Comparison of ENCODE assay signal across 24 cellular contexts in the genomic region with DNA sequence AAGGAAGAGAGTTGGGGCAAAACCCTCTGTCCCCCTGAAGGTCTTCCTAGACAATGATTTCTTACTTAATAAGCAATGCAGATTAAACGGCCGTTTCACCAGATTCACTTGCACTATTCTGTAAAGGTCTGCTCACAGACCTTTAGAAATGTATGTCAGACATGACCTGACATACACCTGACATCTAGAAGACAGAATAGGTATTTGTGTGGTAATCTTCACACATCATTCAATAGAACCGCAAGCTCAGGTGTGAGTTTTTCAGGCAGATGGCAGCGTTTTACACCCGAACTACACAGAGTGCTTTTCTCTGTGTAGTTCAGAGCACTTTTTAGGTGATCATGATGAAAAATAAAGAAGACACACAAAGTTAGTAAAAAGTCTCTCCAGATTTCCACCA.
DNase-seq lines count a peak whose midpoint lies in the region; ATAC-seq lines count a peak whose summit lies in the region.
"Had no signal": no experiment of that assay in that cellular context is flagged by ENCODE, and none has a peak within 500 bp of the region (broad histone marks: within the 10 kb centered on the region; RNA-seq: fewer than 3 reads in every experiment).

No MANE protein-coding gene starts in this region.

- peaks cover 0 to 10% (median 4%) of the 10 kb centered on the region in 3 experiments for H3K36me3 ChIP-seq in naive thymus-derived CD4-positive, alpha-beta T cell (ENCODE audit: control insufficient read depth in 2 of 3, insufficient read depth in 3 of 3, low read length in 3 of 3)
- H3K36me3 ChIP-seq: heart right ventricle, upper lobe of left lung had no signal

- peak overlapping the region; percentile 68 for H3K27ac Mint-ChIP-seq in activated naive CD4-positive, alpha-beta T cell treated with anti-CD3 and anti-CD28 coated beads, Interleukin-2, amount 50 U/mL, for 24 hours
- H3K27ac Mint-ChIP-seq in activated T-helper 17 cell treated with anti-CD3 and anti-CD28 coated beads, Interleukin-2, amount 50 U/mL, for 72 hours: peak overlapping the region; percentile 60
- H3K27ac Mint-ChIP-seq in naive thymus-derived CD4-positive, alpha-beta T cell: peak overlapping the region in 7 of 9 donors; percentile 28 to 89 (median 78)
- H3K27ac Mint-ChIP-seq: activated CD4-positive, alpha-beta memory T cell treated with anti-CD3 and anti-CD28 coated beads, Interleukin-2, amount 10 ng/mL, durations not matched to agents 7 days and 5 days had no signal

- ATAC-seq in activated T-helper 17 cell treated with anti-CD3 and anti-CD28 coated beads, Interleukin-2, amount 50 U/mL, for 72 hours (replicated peaks): no peak
- peak; percentile 42 for ATAC-seq in naive thymus-derived CD4-positive, alpha-beta T cell
- ATAC-seq in GM21723 (IDR thresholded peaks at IDR 0.05; ENCODE audit: unreplicated experiment) (no peak), HG02973 (IDR thresholded peaks at IDR 0.05; ENCODE audit: unreplicated experiment) (no peak)
- ATAC-seq: esophagus mucosa, heart right ventricle, Right ventricle myocardium inferior had no signal

- CTCF ChIA-PET in naive thymus-derived CD4-positive, alpha-beta T cell (lab: Charles Lee): interaction anchor here (0.6 to 2.3 kb wide), 12 partner anchors 12 to 201 kb away, joined by 3 to 11 read pairs (median 4); no protein-coding TSS in a partner anchor

- no peaks in the 10 kb centered on the region for H3K27me3 ChIP-seq in naive thymus-derived CD4-positive, alpha-beta T cell (ENCODE audit: control insufficient read depth in 2 of 2, insufficient read depth in 2 of 2, low read length in 2 of 2)
- H3K27me3 ChIP-seq: upper lobe of left lung had no signal

- peaks cover 17% of the 10 kb centered on the region for H3K36me3 Mint-ChIP-seq in activated naive CD4-positive, alpha-beta T cell treated with anti-CD3 and anti-CD28 coated beads, Interleukin-2, amount 50 U/mL, for 24 hours
- H3K36me3 Mint-ChIP-seq in activated T-helper 17 cell treated with anti-CD3 and anti-CD28 coated beads, Interleukin-2, amount 50 U/mL, for 72 hours (ENCODE audit: low read depth): peaks cover 59% of the 10 kb centered on the region
- H3K36me3 Mint-ChIP-seq in naive thymus-derived CD4-positive, alpha-beta T cell: peaks cover 7 to 50% (median 32%) of the 10 kb centered on the region in 5 donors

- H3K4me3 Mint-ChIP-seq in activated naive CD4-positive, alpha-beta T cell treated with anti-CD3 and anti-CD28 coated beads, Interleukin-2, amount 50 U/mL, for 24 hours: peak overlapping the region; percentile 42
- H3K4me3 Mint-ChIP-seq in activated T-helper 17 cell treated with anti-CD3 and anti-CD28 coated beads, Interleukin-2, amount 50 U/mL, for 72 hours: peak overlapping the region; percentile 14
- H3K4me3 Mint-ChIP-seq in naive thymus-derived CD4-positive, alpha-beta T cell: peak overlapping the region in 9 of 10 donors; percentile 19 to 70 (median 35)
- H3K4me3 Mint-ChIP-seq: activated CD4-positive, alpha-beta memory T cell treated with anti-CD3 and anti-CD28 coated beads, Interleukin-2, amount 10 ng/mL, durations not matched to agents 7 days and 5 days had no signal

- no peak overlapping the region for H3K4me3 ChIP-seq in naive thymus-derived CD4-positive, alpha-beta T cell (ENCODE audit: low read length)
- H3K4me3 ChIP-seq: heart right ventricle, PC-9, upper lobe of left lung had no signal

- POLR2A ChIA-PET in naive thymus-derived CD4-positive, alpha-beta T cell (lab: Charles Lee): interaction anchor here (1.0 to 5.4 kb wide), 8 partner anchors 13 to 85 kb away, joined by 3 to 42 read pairs (median 5); no protein-coding TSS in a partner anchor

- peaks cover 44 to 58% of the 10 kb centered on the region in 2 donors for H3K4me1 ChIP-seq in naive thymus-derived CD4-positive, alpha-beta T cell (ENCODE audit: control insufficient read depth in 2 of 2, insufficient read depth in 2 of 2, low read length in 2 of 2)
- H3K4me1 ChIP-seq: heart right ventricle, upper lobe of left lung had no signal

- DNase-seq in activated naive CD4-positive, alpha-beta T cell treated with anti-CD3 and anti-CD28 coated beads, Interleukin-2, amount 50 U/mL, for 16 hours: no peak
- peak in 6 of 9 donors; percentile 24 to 49 (median 35) for DNase-seq in naive thymus-derived CD4-positive, alpha-beta T cell
- no peak for DNase-seq in cerebellar nuclear complex (lab: John Stamatoyannopoulos, UW)
- DNase-seq in stimulated activated CD8-positive, alpha-beta memory T cell treated with anti-CD3 and anti-CD28 coated beads, Interleukin-4, amount 100 ng/mL, for 48 hours: no peak
- DNase-seq: activated CD4-positive, alpha-beta memory T cell treated with anti-CD3 and anti-CD28 coated beads, Interleukin-2, amount 10 ng/mL, durations not matched to agents 7 days and 5 days; activated CD4-positive, CD25-positive, alpha-beta regulatory T cell treated with anti-CD3 and anti-CD28 coated beads, Interleukin-2, amount 50 U/mL, for 72 hours; foreskin fibroblast; heart right ventricle; KG1; MM.1S; NCI-H2029; NCI-H226; NCI-H526 treated with DMSO at 0.1 percent for 48 hours; nucleus accumbens; PC-9; SK-N-SH; stimulated activated CD4-positive, alpha-beta T cell treated with anti-CD3 and anti-CD28 coated beads, Interleukin-4, amount 100 ng/mL, for 24 hours; upper lobe of left lung had no signal

- no peak overlapping the region for H3K27ac ChIP-seq in naive thymus-derived CD4-positive, alpha-beta T cell (ENCODE audit: low read depth, low read length)
- H3K27ac ChIP-seq: heart right ventricle, PC-9, upper lobe of left lung had no signal

- no peaks in the 10 kb centered on the region for H3K9me3 ChIP-seq in naive thymus-derived CD4-positive, alpha-beta T cell (ENCODE audit: control insufficient read depth in 2 of 3, low read length in 3 of 3)
- H3K9me3 ChIP-seq: heart right ventricle, SK-N-SH, upper lobe of left lung had no signal

- intact Hi-C loops in naive thymus-derived CD4-positive, alpha-beta T cell (cut with micrococcal nuclease): loop anchor here in 1 of 2 donors (1.0 to 5.0 kb wide), 7 partner anchors 35 to 150 kb away; no protein-coding TSS in a partner anchor

- no peaks in the 10 kb centered on the region for H3K27me3 Mint-ChIP-seq in activated naive CD4-positive, alpha-beta T cell treated with anti-CD3 and anti-CD28 coated beads, Interleukin-2, amount 50 U/mL, for 24 hours
- H3K27me3 Mint-ChIP-seq in activated T-helper 17 cell treated with anti-CD3 and anti-CD28 coated beads, Interleukin-2, amount 50 U/mL, for 72 hours: no peaks in the 10 kb centered on the region
- no peaks in the 10 kb centered on the region for H3K27me3 Mint-ChIP-seq in naive thymus-derived CD4-positive, alpha-beta T cell
- H3K27me3 Mint-ChIP-seq: activated CD4-positive, alpha-beta memory T cell treated with anti-CD3 and anti-CD28 coated beads, Interleukin-2, amount 10 ng/mL, durations not matched to agents 7 days and 5 days had no signal

- H3K4me1 Mint-ChIP-seq in activated naive CD4-positive, alpha-beta T cell treated with anti-CD3 and anti-CD28 coated beads, Interleukin-2, amount 50 U/mL, for 24 hours: peaks cover 97% of the 10 kb centered on the region
- H3K4me1 Mint-ChIP-seq in activated T-helper 17 cell treated with anti-CD3 and anti-CD28 coated beads, Interleukin-2, amount 50 U/mL, for 72 hours: peaks cover 61% of the 10 kb centered on the region
- H3K4me1 Mint-ChIP-seq in naive thymus-derived CD4-positive, alpha-beta T cell: peaks cover 58 to 97% (median 94%) of the 10 kb centered on the region in 7 donors

- H3K9me3 Mint-ChIP-seq in activated naive CD4-positive, alpha-beta T cell treated with anti-CD3 and anti-CD28 coated beads, Interleukin-2, amount 50 U/mL, for 24 hours: no peaks in the 10 kb centered on the region
- H3K9me3 Mint-ChIP-seq in activated T-helper 17 cell treated with anti-CD3 and anti-CD28 coated beads, Interleukin-2, amount 50 U/mL, for 72 hours: no peaks in the 10 kb centered on the region
- H3K9me3 Mint-ChIP-seq in naive thymus-derived CD4-positive, alpha-beta T cell: peaks cover 0 to 3% (median 0%) of the 10 kb centered on the region in 11 donors

Comparison
In these comparisons a context has a peak if more than half of its experiments do, and no peak if none do; other contexts are left out.
1. DNase-seq: peak in naive thymus-derived CD4-positive, alpha-beta T cell (6 of 9); none in activated naive CD4-positive, alpha-beta T cell treated with anti-CD3 and anti-CD28 coated beads, Interleukin-2, amount 50 U/mL, for 16 hours (single experiment), cerebellar nuclear complex (0 of 2) and stimulated activated CD8-positive, alpha-beta memory T cell treated with anti-CD3 and anti-CD28 coated beads, Interleukin-4, amount 100 ng/mL, for 48 hours (single experiment).
2. Peak in every context shown above with its lines, with median percentiles within 50 percentile points of each other: H3K27ac Mint-ChIP-seq and H3K4me3 Mint-ChIP-seq.